18 cellular contexts compared by ENCODE assay signal in the genomic region with DNA sequence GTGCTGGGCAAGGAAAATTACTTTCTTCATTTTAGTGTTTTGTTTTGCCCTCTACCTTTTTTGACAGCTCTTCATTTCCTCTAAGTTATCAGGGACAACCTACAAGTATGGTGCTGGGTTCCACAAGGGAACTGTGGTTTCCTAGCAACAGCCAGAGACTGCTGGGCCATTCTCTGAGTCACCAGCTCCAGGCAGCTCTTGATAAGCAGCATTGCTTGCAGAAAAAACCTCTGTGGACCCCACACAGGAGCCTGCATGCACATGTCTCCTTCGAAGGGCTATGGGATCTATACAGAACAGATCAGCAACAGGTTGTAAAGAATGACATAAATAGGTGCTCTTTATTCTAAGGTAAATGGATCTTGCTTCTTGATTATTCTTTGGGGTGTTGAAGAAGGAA.
A peak's percentile ranks its signal among the peaks of the same experiment; 100 is the strongest.
DNase-seq lines count a peak whose midpoint lies in the region; ATAC-seq and TF ChIP-seq lines count a peak whose summit lies in the region.
"Had no signal": no experiment of that assay in that cellular context is flagged by ENCODE, and none has a peak within 500 bp of the region (broad histone marks: within the 10 kb centered on the region; RNA-seq: fewer than 3 reads in every experiment).

No MANE protein-coding gene starts in this region.

- no peak overlapping the region for H3K14ac ChIP-seq in IMR-90 (replicated peaks; ENCODE audit: low read depth, low read length)

- no peak for TF ChIP-seq POLR2A in IMR-90 (IDR thresholded peaks at IDR 0.05; ENCODE audit: low read depth, low read length)

- intact Hi-C loops in IMR-90 (cut with micrococcal nuclease) = no loop called here

- H3K23ac ChIP-seq in IMR-90 (ENCODE audit: low read depth, low read length) = no peak overlapping the region

- H4K20me1 ChIP-seq in IMR-90 (ENCODE audit: insufficient read depth, low read length) = no peaks in the 10 kb centered on the region

- in situ Hi-C loops in IMR-90 (cut with MboI; ENCODE audit: low sequenced_read_pairs) = no loop called here
- in situ Hi-C loops in astrocyte of the spinal cord (cut with HindIII; ENCODE audit: low sequenced_read_pairs) = no loop called here

- H4K5ac ChIP-seq in IMR-90 (ENCODE audit: low read depth, low read length) = no peak overlapping the region

- no peak overlapping the region for H3K4me3 Mint-ChIP-seq in mesothelial cell of epicardium
- H3K4me3 Mint-ChIP-seq: activated naive CD4-positive, alpha-beta T cell treated with anti-CD3 and anti-CD28 coated beads for 36 hours; CD4-positive, alpha-beta memory T cell; naive B cell had no signal

- H2BK5ac ChIP-seq in IMR-90 (ENCODE audit: low read depth, low read length, poor library complexity, severe bottlenecking) = no peak overlapping the region

- H3K4me3 ChIP-seq in IMR-90 (ENCODE audit: insufficient read depth, low read depth, low read length) (no peak overlapping the region), astrocyte of the spinal cord (ENCODE audit: low read depth, low read length) (no peak overlapping the region)
- H3K4me3 ChIP-seq: skin epidermis had no signal

- no peak for TF ChIP-seq RAD21 in IMR-90 (IDR thresholded peaks at IDR 0.05; ENCODE audit: low read length)

- no peaks in the 10 kb centered on the region for H3K4me1 Mint-ChIP-seq in mesothelial cell of epicardium
- H3K4me1 Mint-ChIP-seq: naive B cell had no signal

- H3K27me3 Mint-ChIP-seq in mesothelial cell of epicardium (ENCODE audit: low read depth) = peaks cover 9% of the 10 kb centered on the region
- H3K27me3 Mint-ChIP-seq: CD4-positive, alpha-beta memory T cell; naive B cell had no signal

- H3K9ac ChIP-seq in IMR-90 (ENCODE audit: low read depth, low read length) = no peak overlapping the region

- H3K9me3 Mint-ChIP-seq in mesothelial cell of epicardium = no peaks in the 10 kb centered on the region
- H3K9me3 Mint-ChIP-seq: CD4-positive, alpha-beta memory T cell had no signal

- no peaks in the 10 kb centered on the region for H3K79me1 ChIP-seq in IMR-90 (ENCODE audit: low read depth in 1 of 2, low read length in 2 of 2)

- no peak overlapping the region for H4K91ac ChIP-seq in IMR-90 (ENCODE audit: insufficient read depth, low read depth, low read length)

- no TSS peak for BruUV-seq in IMR-90 (replicated peaks; lab: Mats Ljungman, UMichigan)

- no peak overlapping the region for H2BK120ac ChIP-seq in IMR-90 (ENCODE audit: low read depth, low read length)

- no peak overlapping the region for H3K4ac ChIP-seq in IMR-90 (ENCODE audit: low read depth, low read length)

- no peak overlapping the region for H2AK9ac ChIP-seq in IMR-90 (replicated peaks; ENCODE audit: low read depth, low read length, poor library complexity)

- no peak overlapping the region for H2BK20ac ChIP-seq in IMR-90 (ENCODE audit: low read depth, low read length)

- H3K36me3 Mint-ChIP-seq in mesothelial cell of epicardium = no peaks in the 10 kb centered on the region

- H3K56ac ChIP-seq in IMR-90 (ENCODE audit: extremely low read depth, insufficient read depth, low read length) = no peak overlapping the region

- no CpG with 5 or more reads among the region's 1 CpG for WGBS in IMR-90 (ENCODE audit: extremely low coverage in 2 of 2, insufficient read length in 1 of 2), 2 experiments

- no peak overlapping the region for H2AFZ ChIP-seq in IMR-90 (replicated peaks; ENCODE audit: low read length, poor library complexity)

- H3K4me2 ChIP-seq in IMR-90 (ENCODE audit: low read depth, low read length) = no peak overlapping the region

- no peaks in the 10 kb centered on the region for H3K9me3 ChIP-seq in IMR-90 (ENCODE audit: control insufficient read depth, insufficient read depth, low read length)

- no peaks in the 10 kb centered on the region for H3K9me1 ChIP-seq in IMR-90 (ENCODE audit: insufficient read depth, low read length)

- no peaks in the 10 kb centered on the region for H3K27me3 ChIP-seq in IMR-90 (ENCODE audit: control insufficient read depth, insufficient read depth, low read length)

- H4K8ac ChIP-seq in IMR-90 (ENCODE audit: low read depth in 2 of 2, low read length in 2 of 2) = no peak overlapping the region

- H2BK15ac ChIP-seq in IMR-90 (ENCODE audit: low read depth, low read length) = no peak overlapping the region

- no peak overlapping the region for H3K18ac ChIP-seq in IMR-90 (ENCODE audit: low read depth, low read length)

- no peaks in the 10 kb centered on the region for H3K4me1 ChIP-seq in IMR-90 (ENCODE audit: control insufficient read depth, insufficient read depth, low read length)

- dilution Hi-C loops in IMR-90 (cut with HindIII; ENCODE audit: low sequenced_read_pairs, unreplicated experiment) = no loop called here

- no peak overlapping the region for H3K27ac ChIP-seq in IMR-90 (ENCODE audit: insufficient read depth, low read length)
- H3K27ac ChIP-seq: skin epidermis, WERI-Rb-1 had no signal

- CTCF ChIA-PET in IMR-90 (lab: Yijun Ruan, JAX) = no interaction called here

- ATAC-seq in IMR-90 (ENCODE audit: low read depth) (no peak), HG02981 (IDR thresholded peaks at IDR 0.05; ENCODE audit: unreplicated experiment) (no peak), HG03354 (IDR thresholded peaks at IDR 0.05; ENCODE audit: poor library complexity, severe bottlenecking, unreplicated experiment) (no peak)
- ATAC-seq: Right ventricle myocardium inferior had no signal

- POLR2A ChIA-PET in IMR-90 (lab: Charles Lee; ENCODE audit: unreplicated experiment) = no interaction called here

- no peaks in the 10 kb centered on the region for H3K36me3 ChIP-seq in IMR-90 (ENCODE audit: control insufficient read depth, insufficient read depth, low read length)
- H3K36me3 ChIP-seq: WERI-Rb-1 had no signal

- no peak overlapping the region for H3K27ac Mint-ChIP-seq in mesothelial cell of epicardium
- H3K27ac Mint-ChIP-seq: activated naive CD4-positive, alpha-beta T cell treated with anti-CD3 and anti-CD28 coated beads for 36 hours; CD4-positive, alpha-beta memory T cell; naive B cell had no signal

- H2AK5ac ChIP-seq in IMR-90 (ENCODE audit: low read depth, low read length) = no peak overlapping the region

- DNase-seq in EH (ENCODE audit: low read depth) = peak; percentile 7
- DNase-seq in IMR-90 = peak; percentile 1
- peak; percentile 24 for DNase-seq in astrocyte of the spinal cord (ENCODE audit: low read depth, low spot score)
- DNase-seq in kidney glomerular epithelial cell (lab: John Stamatoyannopoulos, UW) = peak; percentile 65
- DNase-seq in SW 1271 (lab: John Stamatoyannopoulos, UW) = no peak
- DNase-seq in mesothelial cell of epicardium (ENCODE audit: low spot score in 2 of 2, unreplicated experiment in 2 of 2) = no peak
- DNase-seq: activated naive CD4-positive, alpha-beta T cell treated with anti-CD3 and anti-CD28 coated beads for 36 hours; CD4-positive, alpha-beta memory T cell; cortex of kidney; kidney; naive B cell; NCI-H1092 treated with DMSO at 0.1 percent for 48 hours; NCI-H510A; WERI-Rb-1 had no signal

- TF ChIP-seq CTCF in IMR-90 (conservative IDR thresholded peaks at IDR 0.05; ENCODE audit: low read depth, low read length) = no peak
- no peak for TF ChIP-seq CTCF in astrocyte of the spinal cord (IDR thresholded peaks at IDR 0.05; ENCODE audit: low read depth, low read length)
- no peak for TF ChIP-seq CTCF in mesothelial cell of epicardium (IDR thresholded peaks at IDR 0.05; ENCODE audit: unreplicated experiment)

TF ChIP-seq in IMR-90, 13 proteins besides CTCF, POLR2A, EP300 and RAD21:
- TF ChIP-seq, protein P1, sequence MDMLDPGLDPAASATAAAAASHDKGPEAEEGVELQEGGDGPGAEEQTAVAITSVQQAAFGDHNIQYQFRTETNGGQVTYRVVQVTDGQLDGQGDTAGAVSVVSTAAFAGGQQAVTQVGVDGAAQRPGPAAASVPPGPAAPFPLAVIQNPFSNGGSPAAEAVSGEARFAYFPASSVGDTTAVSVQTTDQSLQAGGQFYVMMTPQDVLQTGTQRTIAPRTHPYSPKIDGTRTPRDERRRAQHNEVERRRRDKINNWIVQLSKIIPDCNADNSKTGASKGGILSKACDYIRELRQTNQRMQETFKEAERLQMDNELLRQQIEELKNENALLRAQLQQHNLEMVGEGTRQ (IDR thresholded peaks at IDR 0.05; ENCODE audit: low read depth, low read length) = no peak
- TF ChIP-seq RFX5 (IDR thresholded peaks at IDR 0.05; ENCODE audit: low read depth, low read length) (no peak), NFE2L2 (IDR thresholded peaks at IDR 0.05; ENCODE audit: low read depth, low read length) (no peak), MAZ (IDR thresholded peaks at IDR 0.05; ENCODE audit: borderline replicate concordance, low read depth, low read length) (no peak), MAFK (IDR thresholded peaks at IDR 0.05; ENCODE audit: low read depth, low read length) (no peak), MXI1 (IDR thresholded peaks at IDR 0.05; ENCODE audit: borderline replicate concordance, low read depth, low read length) (no peak), SMC3 (IDR thresholded peaks at IDR 0.05; ENCODE audit: low read depth, low read length) (no peak), RCOR1 (IDR thresholded peaks at IDR 0.05; ENCODE audit: insufficient replicate concordance, low read length) (no peak), CHD1 (IDR thresholded peaks at IDR 0.05; ENCODE audit: low read depth, low read length) (no peak)
- TF ChIP-seq, protein P2, sequence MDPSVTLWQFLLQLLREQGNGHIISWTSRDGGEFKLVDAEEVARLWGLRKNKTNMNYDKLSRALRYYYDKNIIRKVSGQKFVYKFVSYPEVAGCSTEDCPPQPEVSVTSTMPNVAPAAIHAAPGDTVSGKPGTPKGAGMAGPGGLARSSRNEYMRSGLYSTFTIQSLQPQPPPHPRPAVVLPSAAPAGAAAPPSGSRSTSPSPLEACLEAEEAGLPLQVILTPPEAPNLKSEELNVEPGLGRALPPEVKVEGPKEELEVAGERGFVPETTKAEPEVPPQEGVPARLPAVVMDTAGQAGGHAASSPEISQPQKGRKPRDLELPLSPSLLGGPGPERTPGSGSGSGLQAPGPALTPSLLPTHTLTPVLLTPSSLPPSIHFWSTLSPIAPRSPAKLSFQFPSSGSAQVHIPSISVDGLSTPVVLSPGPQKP (IDR thresholded peaks at IDR 0.05; ENCODE audit: borderline replicate concordance, low read depth, low read length) = no peak

Comparison
In these comparisons a context has a peak if more than half of its experiments do, and no peak if none do; other contexts are left out.
1. DNase-seq: peak in EH (single experiment), IMR-90 (single experiment), astrocyte of the spinal cord (single experiment) and kidney glomerular epithelial cell (single experiment); none in SW 1271 (0 of 2) and mesothelial cell of epicardium (0 of 2).